ENCODE assay signal across 34 cellular contexts in the genomic region with DNA sequence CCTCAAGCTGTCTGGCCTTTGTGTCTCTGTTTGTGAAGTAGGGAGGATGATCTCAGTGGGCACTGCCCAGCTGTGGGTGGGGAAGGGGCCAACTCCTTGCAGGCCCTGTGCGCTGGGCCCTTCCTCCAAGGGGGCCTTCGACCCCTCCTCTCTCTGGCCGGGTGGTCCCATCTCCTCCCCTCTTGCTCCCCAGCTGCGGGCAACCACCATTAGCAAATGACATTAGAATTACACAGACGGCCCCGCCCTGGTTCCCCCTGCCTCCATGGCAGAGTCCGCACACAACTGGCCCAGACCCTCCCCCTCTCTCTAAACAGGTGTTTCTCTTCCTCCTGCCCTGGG. TPM values are rescaled to one million over a fixed set of nuclear protein-coding genes. Genes with fewer than 3 reads are reported as not detected.
DNase-seq lines count a peak whose midpoint lies in the region; ATAC-seq and TF ChIP-seq lines count a peak whose summit lies in the region.
"Had no signal": no experiment of that assay in that cellular context is flagged by ENCODE, and none has a peak within 500 bp of the region (broad histone marks: within the 10 kb centered on the region; RNA-seq: fewer than 3 reads in every experiment).

No MANE protein-coding gene starts in this region.

- H3K36me3 Mint-ChIP-seq in WTC11 = peaks cover 5% of the 10 kb centered on the region; the same call in 1 of the 2 replicates

- ATAC-seq in WTC11 (no peak; the same call in 1 of the 2 replicates), GM18519 (IDR thresholded peaks at IDR 0.05; ENCODE audit: low FRiP score, unreplicated experiment) (no peak)
- ATAC-seq: activated CD8-positive, alpha-beta T cell treated with anti-CD3 and anti-CD28 coated beads for 36 hours; effector memory CD8-positive, alpha-beta T cell; gastroesophageal sphincter; stimulated activated naive CD8-positive, alpha-beta T cell treated with anti-CD3 and anti-CD28 coated beads, Interleukin-15, amount 100 ng/mL, for 72 hours had no signal

- H3K9me3 ChIP-seq in ES-I3 (ENCODE audit: control insufficient read depth, insufficient read depth, low read length) (no peaks in the 10 kb centered on the region), iPS-18c (ENCODE audit: control insufficient read depth, insufficient read depth, low read length) (peaks cover 4% of the 10 kb centered on the region), trophoblast cell (ENCODE audit: insufficient read depth, low read depth, low read length) (peaks cover 18% of the 10 kb centered on the region)
- H3K9me3 ChIP-seq: BE2C, esophagus squamous epithelium, gastroesophageal sphincter, HAP-1, tibial artery had no signal

- WGBS in trophoblast cell (ENCODE audit: extremely low coverage, insufficient coverage, insufficient read length) = no CpG with 5 or more reads among the region's 7 CpGs

- CTCF ChIA-PET in WTC11 (lab: Charles Lee) = interaction anchor here (0.7 to 5.2 kb wide), 8 partner anchors 25 to 216 kb away, joined by 3 to 42 read pairs (median 6); no protein-coding TSS in a partner anchor

- H3K27ac Mint-ChIP-seq in WTC11 = no peak overlapping the region
- H3K27ac Mint-ChIP-seq: activated CD8-positive, alpha-beta T cell treated with anti-CD3 and anti-CD28 coated beads for 36 hours; activated naive CD4-positive, alpha-beta T cell treated with anti-CD3 and anti-CD28 coated beads, Interleukin-2, amount 50 U/mL, for 72 hours; stimulated activated naive CD8-positive, alpha-beta T cell treated with anti-CD3 and anti-CD28 coated beads, Interleukin-15, amount 100 ng/mL, for 72 hours had no signal

- no peak overlapping the region for H4K91ac ChIP-seq in trophoblast cell (ENCODE audit: low read depth, low read length)

- no peak overlapping the region for H2BK12ac ChIP-seq in trophoblast cell (ENCODE audit: low read length)

- no peak overlapping the region for H3K14ac ChIP-seq in trophoblast cell (ENCODE audit: low read length)

- TF ChIP-seq CTCF in WTC11 (IDR thresholded peaks at IDR 0.05) = no peak

- no peak overlapping the region for H4K12ac ChIP-seq in trophoblast cell (ENCODE audit: low read depth, low read length)

- no peaks in the 10 kb centered on the region for H3K79me2 ChIP-seq in trophoblast cell (ENCODE audit: control insufficient read depth, insufficient read depth, low read length, poor library complexity)

- H2AK5ac ChIP-seq in trophoblast cell (ENCODE audit: low read length) = no peak overlapping the region

- H3K4me3 ChIP-seq in iPS-18c (ENCODE audit: insufficient read depth, low read depth, low read length) (peak overlapping the region; percentile 46), trophoblast cell (ENCODE audit: low read depth, low read length) (no peak overlapping the region)
- H3K4me3 ChIP-seq: cardiac muscle cell, coronary artery, esophagus squamous epithelium, gastroesophageal sphincter, HAP-1, skin epidermis, tibial artery had no signal

- H4K8ac ChIP-seq in trophoblast cell (ENCODE audit: low read depth, low read length) = no peak overlapping the region

- peaks cover 12% of the 10 kb centered on the region for H3K9me3 Mint-ChIP-seq in WTC11
- H3K9me3 Mint-ChIP-seq: activated CD8-positive, alpha-beta T cell treated with anti-CD3 and anti-CD28 coated beads for 36 hours; activated naive CD4-positive, alpha-beta T cell treated with anti-CD3 and anti-CD28 coated beads, Interleukin-2, amount 50 U/mL, for 72 hours; effector memory CD8-positive, alpha-beta T cell; stimulated activated naive CD8-positive, alpha-beta T cell treated with anti-CD3 and anti-CD28 coated beads, Interleukin-15, amount 100 ng/mL, for 72 hours had no signal

- DNase-seq in WTC11 (ENCODE audit: low spot score) (no peak), trophoblast cell (no peak), foreskin melanocyte (no peak), putamen (ENCODE audit: low spot score) (no peak)
- DNase-seq in activated CD4-positive, alpha-beta T cell treated with anti-CD3 and anti-CD28 coated beads for 48 hours = no peak
- DNase-seq: activated CD4-positive, CD25-positive, alpha-beta regulatory T cell treated with anti-CD3 and anti-CD28 coated beads, Interleukin-2, amount 50 U/mL, for 72 hours; activated CD8-positive, alpha-beta T cell treated with anti-CD3 and anti-CD28 coated beads for 36 hours; anterior cingulate cortex; BE2C; DMS79; effector memory CD8-positive, alpha-beta T cell; esophagus squamous epithelium; hypothalamus; kidney glomerular epithelial cell; mammary epithelial cell; NCI-H1436; NCI-H446 treated with DMSO at 0.1 percent for 48 hours; nucleus accumbens; stimulated activated CD4-positive, alpha-beta T cell treated with anti-CD3 and anti-CD28 coated beads, Interleukin-1b, Interleukin-23, amount 100 ng/mL, for 48 hours; stimulated activated CD8-positive, alpha-beta memory T cell treated with anti-CD3 and anti-CD28 coated beads, Interleukin-4, amount 100 ng/mL, for 48 hours; stimulated activated naive CD8-positive, alpha-beta T cell treated with anti-CD3 and anti-CD28 coated beads, Interleukin-15, amount 100 ng/mL, for 72 hours; tibial artery had no signal

- H2BK5ac ChIP-seq in trophoblast cell (ENCODE audit: low read depth, low read length, poor library complexity) = no peak overlapping the region

- H3K4me1 ChIP-seq in ES-I3 (ENCODE audit: insufficient read depth, low read length) = peaks cover 5% of the 10 kb centered on the region; the same call in 1 of the 2 replicates
- peaks cover 19 to 27% of the 10 kb centered on the region in 2 experiments for H3K4me1 ChIP-seq in trophoblast cell (ENCODE audit: control insufficient read depth in 1 of 2, insufficient read depth in 2 of 2, low read length in 2 of 2)
- H3K4me1 ChIP-seq: BE2C, HAP-1 had no signal

- H3K9ac ChIP-seq in ES-I3 (ENCODE audit: low read depth, low read length) = peak overlapping the region; percentile 51; the same call in 1 of the 2 replicates
- H3K9ac ChIP-seq in trophoblast cell (ENCODE audit: low read length) = no peak overlapping the region

- no peak overlapping the region for H3K23ac ChIP-seq in trophoblast cell (ENCODE audit: low read length)

- peaks cover 28% of the 10 kb centered on the region for H3K4me1 Mint-ChIP-seq in WTC11

- no peak overlapping the region for H3K18ac ChIP-seq in trophoblast cell (ENCODE audit: low read length)

- H3K27ac ChIP-seq in trophoblast cell (ENCODE audit: low read depth, low read length) = no peak overlapping the region
- H3K27ac ChIP-seq: cardiac muscle cell, coronary artery, esophagus squamous epithelium, gastroesophageal sphincter, RWPE1, skin epidermis, tibial artery had no signal

- H3K36me3 ChIP-seq in ES-I3 (ENCODE audit: insufficient read depth, low read length) (no peaks in the 10 kb centered on the region), trophoblast cell (ENCODE audit: control insufficient read depth in 1 of 2, insufficient read depth in 2 of 2, low read length in 2 of 2) (no peaks in the 10 kb centered on the region)
- H3K36me3 ChIP-seq: BE2C, cardiac muscle cell, esophagus squamous epithelium, gastroesophageal sphincter, HAP-1, tibial artery had no signal

- no peak overlapping the region for H3K4ac ChIP-seq in trophoblast cell (ENCODE audit: low read depth, low read length)

- peak overlapping the region; percentile 33 for H3K4me2 ChIP-seq in trophoblast cell (ENCODE audit: low read length)

- H3K27me3 Mint-ChIP-seq in WTC11 (ENCODE audit: low read depth) = peaks cover 71% of the 10 kb centered on the region

- POLR2A ChIA-PET in WTC11 (lab: Charles Lee) = no interaction called here

- no peaks in the 10 kb centered on the region for H3K79me1 ChIP-seq in trophoblast cell (ENCODE audit: low read length)

- no peak overlapping the region for H2AFZ ChIP-seq in trophoblast cell (ENCODE audit: insufficient read depth, low read length, poor library complexity)

- peak overlapping the region; percentile 71 for H3K4me3 Mint-ChIP-seq in WTC11
- H3K4me3 Mint-ChIP-seq: activated CD8-positive, alpha-beta T cell treated with anti-CD3 and anti-CD28 coated beads for 36 hours; stimulated activated naive CD8-positive, alpha-beta T cell treated with anti-CD3 and anti-CD28 coated beads, Interleukin-15, amount 100 ng/mL, for 72 hours had no signal

- H3K27me3 ChIP-seq in trophoblast cell (ENCODE audit: insufficient read depth, low read length) = peaks cover 15% of the 10 kb centered on the region

- no peak overlapping the region for H2BK120ac ChIP-seq in trophoblast cell (ENCODE audit: insufficient read depth, low read length, poor library complexity)

TF ChIP-seq in WTC11, 78 proteins besides CTCF, POLR2A, EP300 and RAD21 (continues in another document):
- TF ChIP-seq, protein P1, sequence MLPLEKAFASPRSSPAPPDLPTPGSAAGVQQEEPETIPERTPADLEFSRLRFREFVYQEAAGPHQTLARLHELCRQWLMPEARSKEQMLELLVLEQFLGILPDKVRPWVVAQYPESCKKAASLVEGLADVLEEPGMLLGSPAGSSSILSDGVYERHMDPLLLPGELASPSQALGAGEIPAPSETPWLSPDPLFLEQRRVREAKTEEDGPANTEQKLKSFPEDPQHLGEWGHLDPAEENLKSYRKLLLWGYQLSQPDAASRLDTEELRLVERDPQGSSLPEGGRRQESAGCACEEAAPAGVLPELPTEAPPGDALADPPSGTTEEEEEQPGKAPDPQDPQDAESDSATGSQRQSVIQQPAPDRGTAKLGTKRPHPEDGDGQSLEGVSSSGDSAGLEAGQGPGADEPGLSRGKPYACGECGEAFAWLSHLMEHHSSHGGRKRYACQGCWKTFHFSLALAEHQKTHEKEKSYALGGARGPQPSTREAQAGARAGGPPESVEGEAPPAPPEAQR (CRISPR knock-in tag; IDR thresholded peaks at IDR 0.05) = no peak
- TF ChIP-seq TEAD4 (CRISPR knock-in tag; IDR thresholded peaks at IDR 0.05) = no peak
- TF ChIP-seq NR3C1 (CRISPR knock-in tag; conservative IDR thresholded peaks at IDR 0.05; ENCODE audit: low read depth) = no peak
- no peak for TF ChIP-seq GABPB1 (CRISPR knock-in tag; IDR thresholded peaks at IDR 0.05)
- no peak for TF ChIP-seq OVOL2 (CRISPR knock-in tag; IDR thresholded peaks at IDR 0.05; ENCODE audit: borderline replicate concordance)
- no peak for TF ChIP-seq ZNF423 (CRISPR knock-in tag; IDR thresholded peaks at IDR 0.05)

RNA-seq across cellular contexts. Expression of a gene that starts 2.5 kb away (rescaled TPM):
- 0.07 to 0.32 TPM (median 0.13 TPM) in 3 replicates for total RNA-seq in WTC11 (2021)
- polyA plus RNA-seq in trophoblast cell (2013) = 0.72 and 0.75 TPM in 2 replicates
- total RNA-seq: activated CD8-positive, alpha-beta T cell treated with anti-CD3 and anti-CD28 coated beads for 36 hours; activated naive CD4-positive, alpha-beta T cell treated with anti-CD3 and anti-CD28 coated beads, Interleukin-2, amount 50 U/mL, for 72 hours; HT1080; mammary epithelial cell; T-helper 1 cell treated with Interleukin-12 subunit alpha and Interleukin-12 subunit beta and Interleukin-4 antibody, amounts not matched to agents 30 ng/mL and 1 ng/mL, for 36 hours had no signal
- polyA plus RNA-seq: cardiac muscle cell, mammary epithelial cell had no signal

RNA-seq across cellular contexts. Expression of a gene that starts 53.8 kb away (rescaled TPM):
- total RNA-seq in WTC11 (2021) = 63.9 to 67.3 TPM (median 65.3 TPM) in 3 replicates
- 45.2 and 49.1 TPM in 2 replicates for polyA plus RNA-seq in trophoblast cell (2013)
